Comparison of ENCODE assay signal across 15 cellular contexts in the genomic region with DNA sequence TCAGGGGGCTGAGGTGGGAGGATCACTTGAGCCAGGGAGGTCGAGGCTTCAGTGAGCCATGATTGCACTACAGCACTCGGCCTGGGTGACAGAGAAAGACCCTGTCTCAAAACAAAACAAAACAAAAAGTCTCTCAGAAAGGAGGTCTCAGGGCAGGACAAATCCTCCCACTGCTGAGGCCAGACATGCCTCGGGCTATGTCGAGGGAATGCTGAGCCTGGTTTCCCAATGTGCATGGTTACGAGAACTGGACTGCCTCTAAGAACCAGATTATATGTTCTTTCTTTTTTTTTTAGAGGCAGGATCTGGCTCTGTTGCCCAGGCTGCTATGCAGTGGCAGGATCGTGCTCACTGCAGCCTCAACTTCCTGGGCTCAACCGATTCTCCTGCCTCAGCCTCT. TPM values are rescaled to one million over a fixed set of nuclear protein-coding genes. Genes with fewer than 3 reads are reported as not detected.
DNase-seq lines count a peak whose midpoint lies in the region; TF ChIP-seq lines count a peak whose summit lies in the region.
"Had no signal": no experiment of that assay in that cellular context is flagged by ENCODE, and none has a peak within 500 bp of the region (broad histone marks: within the 10 kb centered on the region; RNA-seq: fewer than 3 reads in every experiment).

No MANE protein-coding gene starts in this region.

- H3K27ac ChIP-seq in breast epithelium (peak overlapping the region; percentile 34 to 72), uterus (peak overlapping the region; percentile 71 to 77)
- H3K27ac ChIP-seq: 22Rv1, SJSA1 had no signal

- no peaks in the 10 kb centered on the region for H3K4me1 ChIP-seq in breast epithelium
- H3K4me1 ChIP-seq in uterus, result no peaks in the 10 kb centered on the region

- intact Hi-C loops in breast epithelium (cut with DNase I; ENCODE audit: low total_unique reads), result no loop called here
- intact Hi-C loops in MCF 10A (cut with micrococcal nuclease), result loop anchor here (1.0 kb wide), 1 partner anchor 190 kb away; no protein-coding TSS in a partner anchor
- intact Hi-C loops in uterus (cut with DNase I; ENCODE audit: low total_unique reads), result loop anchor here (10.0 kb wide), 1 partner anchor 185 kb away; no protein-coding TSS in a partner anchor

- DNase-seq in breast epithelium (ENCODE audit: low spot score in 2 of 2) (no peak), MCF 10A (ENCODE audit: unreplicated experiment) (no peak), endothelial cell (ENCODE audit: low spot score) (no peak), osteocyte (ENCODE audit: extremely low spot score, unreplicated experiment) (no peak), uterus (no peak), NCI-H345 treated with DMSO at 0.1 percent for 48 hours (lab: John Stamatoyannopoulos, UW; ENCODE audit: unreplicated experiment) (no peak), GM10266 (ENCODE audit: extremely low spot score) (no peak), RKO (ENCODE audit: low spot score) (no peak)

- H3K9me3 ChIP-seq in breast epithelium (no peaks in the 10 kb centered on the region), uterus (no peaks in the 10 kb centered on the region)
- H3K9me3 ChIP-seq: SJSA1 had no signal

- TF ChIP-seq CTCF in breast epithelium (IDR thresholded peaks at IDR 0.05), result no peak
- TF ChIP-seq CTCF in MCF 10A (IDR thresholded peaks at IDR 0.05; ENCODE audit: unreplicated experiment), result no peak
- no peak for TF ChIP-seq CTCF in endothelial cell (IDR thresholded peaks at IDR 0.05; ENCODE audit: unreplicated experiment)
- TF ChIP-seq CTCF in osteocyte (IDR thresholded peaks at IDR 0.05), result no peak
- TF ChIP-seq CTCF in uterus (IDR thresholded peaks at IDR 0.05), result no peak
- no peak for TF ChIP-seq CTCF in GM10266 (IDR thresholded peaks at IDR 0.05; ENCODE audit: control insufficient read depth, insufficient read depth, low read depth, missing control alignments)

- no TSS peak for BruUV-seq in MCF 10A (replicated peaks; lab: Mats Ljungman, UMichigan)

- H3K36me3 Mint-ChIP-seq in MCF 10A (ENCODE audit: insufficient read depth, unreplicated experiment) (peaks cover 72% of the 10 kb centered on the region), endothelial cell (ENCODE audit: low read depth, unreplicated experiment) (peaks cover 14% of the 10 kb centered on the region), osteocyte (ENCODE audit: unreplicated experiment) (peaks cover 23% of the 10 kb centered on the region)

- H3K27ac Mint-ChIP-seq in MCF 10A (ENCODE audit: low read depth, unreplicated experiment) (no peak overlapping the region), endothelial cell (ENCODE audit: unreplicated experiment) (no peak overlapping the region), osteocyte (ENCODE audit: unreplicated experiment) (peak overlapping the region; percentile 78)
- H3K27ac Mint-ChIP-seq: activated B cell treated with CpG ODN at 0.5 μM for 24 hours; activated CD8-positive, alpha-beta T cell treated with anti-CD3 and anti-CD28 coated beads, Interleukin-2, amount 10 ng/mL, durations not matched to agents 7 days and 5 days had no signal

- H3K4me3 ChIP-seq in breast epithelium (no peak overlapping the region), uterus (no peak overlapping the region)
- H3K4me3 ChIP-seq: SJSA1 had no signal

- H3K27me3 ChIP-seq in breast epithelium (no peaks in the 10 kb centered on the region), uterus (no peaks in the 10 kb centered on the region)
- H3K27me3 ChIP-seq: SJSA1 had no signal

- H3K9me3 Mint-ChIP-seq in MCF 10A (ENCODE audit: unreplicated experiment) (no peaks in the 10 kb centered on the region), endothelial cell (ENCODE audit: unreplicated experiment) (no peaks in the 10 kb centered on the region), osteocyte (ENCODE audit: unreplicated experiment) (no peaks in the 10 kb centered on the region)
- H3K9me3 Mint-ChIP-seq: activated B cell treated with CpG ODN at 0.5 μM for 24 hours; activated T-cell treated with anti-CD3 and anti-CD28 coated beads, Interleukin-2, amount 50 U/mL, for 24 hours; H9; neural crest cell had no signal

- TF ChIP-seq POLR2A in breast epithelium (IDR thresholded peaks at IDR 0.05), result no peak
- TF ChIP-seq POLR2A in uterus (IDR thresholded peaks at IDR 0.05), result no peak

- H3K4me3 Mint-ChIP-seq in MCF 10A (ENCODE audit: unreplicated experiment) (no peak overlapping the region), endothelial cell (ENCODE audit: unreplicated experiment) (peak overlapping the region; percentile 59), osteocyte (ENCODE audit: unreplicated experiment) (no peak overlapping the region)
- H3K4me3 Mint-ChIP-seq: activated B cell treated with CpG ODN at 0.5 μM for 24 hours; activated CD8-positive, alpha-beta T cell treated with anti-CD3 and anti-CD28 coated beads, Interleukin-2, amount 10 ng/mL, durations not matched to agents 7 days and 5 days; activated T-cell treated with anti-CD3 and anti-CD28 coated beads, Interleukin-2, amount 50 U/mL, for 24 hours; H9; neural crest cell had no signal

- no peaks in the 10 kb centered on the region for H3K27me3 Mint-ChIP-seq in MCF 10A (ENCODE audit: insufficient read depth, unreplicated experiment)
- peaks cover 6% of the 10 kb centered on the region for H3K27me3 Mint-ChIP-seq in endothelial cell (ENCODE audit: unreplicated experiment)
- H3K27me3 Mint-ChIP-seq in osteocyte (ENCODE audit: unreplicated experiment), result no peaks in the 10 kb centered on the region
- H3K27me3 Mint-ChIP-seq: activated B cell treated with CpG ODN at 0.5 μM for 24 hours; activated T-cell treated with anti-CD3 and anti-CD28 coated beads, Interleukin-2, amount 50 U/mL, for 24 hours had no signal

- H3K4me1 Mint-ChIP-seq in MCF 10A (ENCODE audit: insufficient read depth, unreplicated experiment), result peaks cover 8% of the 10 kb centered on the region
- peaks cover 4% of the 10 kb centered on the region for H3K4me1 Mint-ChIP-seq in endothelial cell (ENCODE audit: unreplicated experiment)
- H3K4me1 Mint-ChIP-seq in osteocyte (ENCODE audit: unreplicated experiment), result peaks cover 18% of the 10 kb centered on the region

- POLR2A ChIA-PET in MCF 10A (lab: Yijun Ruan, JAX), result interaction anchor here (0.8 to 2.0 kb wide), 3 partner anchors 28 to 559 kb away, joined by 3 to 9 read pairs (median 4); partner anchors contain the start of gene TRAP1

- CTCF ChIA-PET in MCF 10A (lab: Yijun Ruan, JAX), result interaction anchor here (0.6 to 2.7 kb wide), 17 partner anchors 9 to 190 kb away, joined by 3 to 18 read pairs (median 4); partner anchors contain the start of gene DNASE1

- H3K36me3 ChIP-seq in breast epithelium (no peaks in the 10 kb centered on the region), uterus (no peaks in the 10 kb centered on the region)

RNA-seq across cellular contexts. Expression of gene TRAP1, which starts 27.6 kb away (rescaled TPM):
- total RNA-seq in breast epithelium (10 to 100 TPM; 44.8 to 69.5 (median 51.4) TPM), MCF 10A (2022) (145 and 274 TPM in 2 replicates), endothelial cell (ENCODE audit: unreplicated experiment) (104 TPM), osteocyte (76.3 and 81.9 TPM in 2 replicates), uterus (100 to 1,000 TPM in 2 of 4 donors, 10 to 100 TPM in 2; 54.8 to 119 (median 84.8) TPM)

RNA-seq across cellular contexts. Expression of gene DNASE1, which starts 35.2 kb away (rescaled TPM):
- total RNA-seq in breast epithelium (10 to 100 TPM; 15.8 to 30.0 (median 23.6) TPM), MCF 10A (2022) (11.4 and 18.4 TPM in 2 replicates), endothelial cell (ENCODE audit: unreplicated experiment) (33.9 TPM), osteocyte (22.5 and 23.1 TPM in 2 replicates), uterus (10 to 100 TPM in 2 of 4 donors, 1 to 10 TPM in 2; 3.2 to 34.3 (median 13.8) TPM)
